Comparison of ENCODE assay signal across 8 cellular contexts in genomic region chr16:1492923-1493745, GRCh38. TPM values are rescaled to one million over a fixed set of nuclear protein-coding genes. Genes with fewer than 3 reads are reported as not detected.
A peak's percentile ranks its signal among the peaks of the same experiment; 100 is the strongest.
DNase-seq lines count a peak whose midpoint lies in the region; ATAC-seq and TF ChIP-seq lines count a peak whose summit lies in the region.

TELO2 (plus strand) TSS chr16:1493360; CDS start chr16:1494282, 922 bp downstream.

- DNase-seq in DMS 273 treated with DMSO at 0.1 percent for 48 hours (lab: John Stamatoyannopoulos, UW) (peak; percentile 42), MG63 (peak; percentile 75), T-helper 1 cell (peak; percentile 77 to 88 (median 83)), adipocyte (ENCODE audit: low read depth) (peak; percentile 94), cardiac muscle cell (ENCODE audit: low read depth in 1 of 2, low spot score in 1 of 2) (peak; percentile 86 to 87), trophoblast cell (peak; percentile 70 to 92), tibial artery (peak; percentile 58 to 85)

- peak within 1 kb of the TSS; percentile 34 for H3K23ac ChIP-seq in trophoblast cell (ENCODE audit: low read length)

- TF ChIP-seq CTCF in cardiac muscle cell (IDR thresholded peaks at IDR 0.05; ENCODE audit: low read depth, low read length): no peak
- TF ChIP-seq CTCF in tibial artery (IDR thresholded peaks at IDR 0.05): no peak

- peak within 1 kb of the TSS; percentile 91 for H4K12ac ChIP-seq in trophoblast cell (ENCODE audit: low read depth, low read length)

- peak; percentile 53 for ATAC-seq in GM21723 (IDR thresholded peaks at IDR 0.05; ENCODE audit: unreplicated experiment)

- H2AFZ ChIP-seq in trophoblast cell (ENCODE audit: insufficient read depth, low read length, poor library complexity): peak within 1 kb of the TSS; percentile 74

- H3K36me3 ChIP-seq in MG63: peaks cover 40% of the 10 kb centered on the region
- peaks cover 24% of the 10 kb centered on the region for H3K36me3 ChIP-seq in adipocyte (ENCODE audit: control insufficient read depth, insufficient read depth, low read length, severe bottlenecking)
- H3K36me3 ChIP-seq in cardiac muscle cell: peaks cover 3% of the 10 kb centered on the region
- H3K36me3 ChIP-seq in trophoblast cell (ENCODE audit: control insufficient read depth in 1 of 2, insufficient read depth in 2 of 2, low read length in 2 of 2): peaks cover 36 to 37% of the 10 kb centered on the region in 2 experiments
- H3K36me3 ChIP-seq in tibial artery: peaks cover 19 to 38% (median 34%) of the 10 kb centered on the region in 3 donors

- intact Hi-C loops in tibial artery (cut with DNase I; ENCODE audit: low total_unique reads): loop anchor here (5.0 kb wide), 1 partner anchor 119 kb away; the partner anchor contains the start of genes CRAMP1 and IFT140

- H2AK5ac ChIP-seq in trophoblast cell (ENCODE audit: low read length): peak within 1 kb of the TSS; percentile 77

- H3K4ac ChIP-seq in trophoblast cell (ENCODE audit: low read depth, low read length): peak within 1 kb of the TSS; percentile 80

- peak within 1 kb of the TSS; percentile 77 for H3K14ac ChIP-seq in trophoblast cell (ENCODE audit: low read length)

- H2BK120ac ChIP-seq in trophoblast cell (ENCODE audit: insufficient read depth, low read length, poor library complexity): peak within 1 kb of the TSS; percentile 79

- peaks cover 6% of the 10 kb centered on the region for H3K79me2 ChIP-seq in trophoblast cell (ENCODE audit: control insufficient read depth, insufficient read depth, low read length, poor library complexity)

- H3K9me3 ChIP-seq in MG63 (no peaks in the 10 kb centered on the region), adipocyte (ENCODE audit: control insufficient read depth, low read length) (no peaks in the 10 kb centered on the region), cardiac muscle cell (ENCODE audit: low read depth) (no peaks in the 10 kb centered on the region), trophoblast cell (ENCODE audit: insufficient read depth, low read depth, low read length) (no peaks in the 10 kb centered on the region), tibial artery (no peaks in the 10 kb centered on the region)

- WGBS in trophoblast cell (ENCODE audit: extremely low coverage, insufficient coverage, insufficient read length): no CpG with 5 or more reads among the region's 89 CpGs

- peak within 1 kb of the TSS; percentile 75 for H4K91ac ChIP-seq in trophoblast cell (ENCODE audit: low read depth, low read length)

- H3K27ac ChIP-seq in cardiac muscle cell (peak within 1 kb of the TSS; percentile 97), trophoblast cell (ENCODE audit: low read depth, low read length) (peak within 1 kb of the TSS; percentile 54), tibial artery (peak within 1 kb of the TSS; percentile 85 to 86)

- peak within 1 kb of the TSS; percentile 99 for H3K4me2 ChIP-seq in trophoblast cell (ENCODE audit: low read length)

- no peak within 1 kb of the TSS for H2BK12ac ChIP-seq in trophoblast cell (ENCODE audit: low read length)

- H3K79me1 ChIP-seq in trophoblast cell (ENCODE audit: low read length): peaks cover 10% of the 10 kb centered on the region

- H3K4me3 ChIP-seq in MG63: peak within 1 kb of the TSS; percentile 99
- H3K4me3 ChIP-seq in adipocyte (ENCODE audit: low read length): peak within 1 kb of the TSS; percentile 89
- H3K4me3 ChIP-seq in cardiac muscle cell: peak within 1 kb of the TSS; percentile 76
- H3K4me3 ChIP-seq in trophoblast cell (ENCODE audit: low read depth, low read length): peak within 1 kb of the TSS; percentile 87
- H3K4me3 ChIP-seq in tibial artery: peak within 1 kb of the TSS; percentile 79 to 81

- H3K4me1 ChIP-seq in adipocyte (ENCODE audit: control insufficient read depth, insufficient read depth, low read length) (peaks cover 16% of the 10 kb centered on the region), cardiac muscle cell (ENCODE audit: low read depth) (peaks cover 8% of the 10 kb centered on the region), trophoblast cell (ENCODE audit: control insufficient read depth in 1 of 2, insufficient read depth in 2 of 2, low read length in 2 of 2) (peaks cover 10 to 13% of the 10 kb centered on the region in 2 experiments), tibial artery (peaks cover 0 to 31% (median 17%) of the 10 kb centered on the region in 4 donors)

- H3K18ac ChIP-seq in trophoblast cell (ENCODE audit: low read length): peak within 1 kb of the TSS; percentile 59

- peak within 1 kb of the TSS; percentile 91 for H4K8ac ChIP-seq in trophoblast cell (ENCODE audit: low read depth, low read length)

- H3K9ac ChIP-seq in adipocyte (ENCODE audit: low read length) (peak within 1 kb of the TSS; percentile 86), trophoblast cell (ENCODE audit: low read length) (peak within 1 kb of the TSS; percentile 90)

- peak within 1 kb of the TSS; percentile 87 for H2BK5ac ChIP-seq in trophoblast cell (ENCODE audit: low read depth, low read length, poor library complexity)

- H3K27me3 ChIP-seq in MG63 (no peaks in the 10 kb centered on the region), adipocyte (replicated peaks; ENCODE audit: control insufficient read depth, insufficient read depth, low read length) (no peaks in the 10 kb centered on the region), cardiac muscle cell (no peaks in the 10 kb centered on the region), trophoblast cell (ENCODE audit: insufficient read depth, low read length) (no peaks in the 10 kb centered on the region), tibial artery (no peaks in the 10 kb centered on the region)

RNA-seq across cellular contexts. Expression of gene TELO2, which starts in this region (rescaled TPM):
- 21.2 and 48.7 TPM in 2 replicates for total RNA-seq in MG63 (2014; rRNA removed; shearing (Covaris generic); ENCODE audit: low replicate concordance)
- total RNA-seq in cardiac muscle cell: 48.2 and 51.6 TPM in 2 replicates
- polyA plus RNA-seq in cardiac muscle cell: 50.7 and 58.7 TPM in 2 replicates
- polyA plus RNA-seq in trophoblast cell (2013): 17.7 and 19.2 TPM in 2 replicates

Comparison
In these comparisons a context has a peak if more than half of its experiments do, and no peak if none do; other contexts are left out.
1. Peak in every context shown above with its lines: DNase-seq, ATAC-seq, H3K4me3 ChIP-seq and H3K27ac ChIP-seq.
2. DNase-seq: peak in every context shown above with its lines; median percentile 94 in adipocyte; 86 in cardiac muscle cell; 83 in T-helper 1 cell; 81 in trophoblast cell; 75 in MG63; 72 in tibial artery; 42 in DMS 273 treated with DMSO at 0.1 percent for 48 hours.